Comparison of ENCODE assay signal across 16 cellular contexts in the genomic region with DNA sequence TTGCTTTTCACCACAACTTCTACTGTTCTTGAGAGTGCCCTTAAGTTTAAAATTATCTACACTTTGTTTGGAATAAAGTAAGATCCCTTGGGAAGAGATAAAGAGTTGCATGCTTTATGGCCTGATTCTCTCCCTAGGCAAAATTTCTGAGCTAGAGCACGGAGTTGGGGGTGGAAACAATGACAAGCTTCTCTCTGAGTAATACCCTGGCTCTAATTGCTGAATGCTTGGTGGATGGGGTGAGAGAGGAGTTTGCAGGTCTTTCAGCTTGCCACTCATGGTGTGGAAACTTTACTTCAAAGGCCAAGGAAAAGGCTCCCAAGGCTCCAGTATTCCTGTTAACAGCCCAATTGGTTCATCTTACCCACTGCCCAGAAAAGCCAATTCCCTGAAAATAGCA. TPM values are rescaled to one million over a fixed set of nuclear protein-coding genes. Genes with fewer than 3 reads are reported as not detected.
DNase-seq lines count a peak whose midpoint lies in the region; ATAC-seq lines count a peak whose summit lies in the region.
"Had no signal": no experiment of that assay in that cellular context is flagged by ENCODE, and none has a peak within 500 bp of the region (broad histone marks: within the 10 kb centered on the region; RNA-seq: fewer than 3 reads in every experiment).

No MANE protein-coding gene starts in this region.

- H3K4me1 Mint-ChIP-seq in CD4-positive, alpha-beta memory T cell = peaks cover 53 to 71% (median 60%) of the 10 kb centered on the region in 4 donors
- H3K4me1 Mint-ChIP-seq in activated naive CD8-positive, alpha-beta T cell (ENCODE audit: low read depth) = peaks cover 55% of the 10 kb centered on the region
- H3K4me1 Mint-ChIP-seq in memory B cell = peaks cover 42% of the 10 kb centered on the region

- POLR2A ChIA-PET in CD4-positive, alpha-beta memory T cell (lab: Charles Lee; ENCODE audit: partially characterized antibody) = interaction anchor here (0.8 to 8.0 kb wide), 11 partner anchors 8 to 111 kb away, joined by 3 to 160 read pairs (median 11); partner anchors contain the start of gene ANTXR2

- peaks cover 66% of the 10 kb centered on the region for H3K4me1 ChIP-seq in CD4-positive, alpha-beta memory T cell (ENCODE audit: insufficient read depth, low read length)
- H3K4me1 ChIP-seq: Caco-2 had no signal

- H3K27me3 Mint-ChIP-seq in CD4-positive, alpha-beta memory T cell = no peaks in the 10 kb centered on the region
- H3K27me3 Mint-ChIP-seq in activated naive CD8-positive, alpha-beta T cell = no peaks in the 10 kb centered on the region
- no peaks in the 10 kb centered on the region for H3K27me3 Mint-ChIP-seq in memory B cell

- intact Hi-C loops in CD4-positive, alpha-beta memory T cell (cut with micrococcal nuclease) = no loop called here
- intact Hi-C loops in left colon (cut with DNase I, micrococcal nuclease) = no loop called here

- peak overlapping the region; percentile 93 to 96 (median 95) for H3K27ac Mint-ChIP-seq in CD4-positive, alpha-beta memory T cell
- peak overlapping the region; percentile 97 for H3K27ac Mint-ChIP-seq in activated naive CD8-positive, alpha-beta T cell
- H3K27ac Mint-ChIP-seq in memory B cell = peak overlapping the region; percentile 95

- CTCF ChIA-PET in CD4-positive, alpha-beta memory T cell (lab: Charles Lee; ENCODE audit: partially characterized antibody) = interaction anchor here (1.2 to 8.5 kb wide), 9 partner anchors 8 to 48 kb away, joined by 3 to 123 read pairs (median 12); no protein-coding TSS in a partner anchor

- peaks cover 0 to 1% of the 10 kb centered on the region in 2 donors for H3K36me3 Mint-ChIP-seq in CD4-positive, alpha-beta memory T cell
- no peaks in the 10 kb centered on the region for H3K36me3 Mint-ChIP-seq in activated naive CD8-positive, alpha-beta T cell
- H3K36me3 Mint-ChIP-seq in memory B cell = no peaks in the 10 kb centered on the region

- H3K4me3 Mint-ChIP-seq in CD4-positive, alpha-beta memory T cell = peak overlapping the region in 5 of 8 donors; percentile 61 to 82 (median 76)
- H3K4me3 Mint-ChIP-seq in activated naive CD8-positive, alpha-beta T cell = peak overlapping the region; percentile 60
- H3K4me3 Mint-ChIP-seq in memory B cell = no peak overlapping the region

- no peaks in the 10 kb centered on the region for H3K36me3 ChIP-seq in CD4-positive, alpha-beta memory T cell (ENCODE audit: insufficient read depth, low read length)
- H3K36me3 ChIP-seq: ovary had no signal

- no peak for ATAC-seq in memory B cell (ENCODE audit: low read depth)
- ATAC-seq in left colon = no peak

- no peaks in the 10 kb centered on the region for H3K9me3 ChIP-seq in CD4-positive, alpha-beta memory T cell (ENCODE audit: control insufficient read depth in 1 of 2, low read length in 2 of 2)
- H3K9me3 ChIP-seq: Caco-2, ovary had no signal

- no peak overlapping the region for H3K4me3 ChIP-seq in CD4-positive, alpha-beta memory T cell (ENCODE audit: low read length in 2 of 2)
- H3K4me3 ChIP-seq: hepatocyte, ovary had no signal

- H3K27me3 ChIP-seq in CD4-positive, alpha-beta memory T cell (ENCODE audit: insufficient read depth, low read length) = no peaks in the 10 kb centered on the region
- H3K27me3 ChIP-seq: ovary had no signal

- peaks cover 0 to 2% (median 0%) of the 10 kb centered on the region in 8 donors for H3K9me3 Mint-ChIP-seq in CD4-positive, alpha-beta memory T cell
- no peaks in the 10 kb centered on the region for H3K9me3 Mint-ChIP-seq in activated naive CD8-positive, alpha-beta T cell (ENCODE audit: low read depth)
- no peaks in the 10 kb centered on the region for H3K9me3 Mint-ChIP-seq in memory B cell

- DNase-seq in CD4-positive, alpha-beta memory T cell = no peak
- DNase-seq in LHCN-M2 (ENCODE audit: low read depth) = peak; percentile 41
- no peak for DNase-seq in memory B cell (ENCODE audit: low spot score in 2 of 2)
- no peak for DNase-seq in NCI-H2081 treated with DMSO at 0.1 percent for 48 hours (lab: John Stamatoyannopoulos, UW)
- DNase-seq in foreskin melanocyte = no peak
- no peak for DNase-seq in left colon
- DNase-seq in GF-D8 (lab: John Stamatoyannopoulos, UW) = no peak
- DNase-seq: Caco-2, NCI-H1436 treated with DMSO at 0.1 percent for 48 hours, NCI-H526, ovary, SHP77 treated with DMSO at 0.1 percent for 48 hours, substantia nigra had no signal

- peak overlapping the region; percentile 71 for H3K27ac ChIP-seq in CD4-positive, alpha-beta memory T cell (ENCODE audit: low read depth, low read length)
- H3K27ac ChIP-seq: hepatocyte, ovary, VCaP had no signal

RNA-seq across cellular contexts. Expression of gene PRDM8, which starts 26.1 kb away (rescaled TPM):
- total RNA-seq in CD4-positive, alpha-beta memory T cell = 10 to 100 TPM; 19.8 to 23.0 TPM
- polyA plus RNA-seq in CD4-positive, alpha-beta memory T cell = 1 to 10 TPM; 2.1 to 3.4 TPM
- total RNA-seq in LHCN-M2 (2014; rRNA removed) (74.3 and 86.8 TPM in 2 replicates), left colon (1 to 10 TPM in 1 of 2 donors, under 1 TPM in 1; 0.64 to 2.3 TPM)
- 18.3 TPM for polyA plus RNA-seq in LHCN-M2 (2012)
- total RNA-seq: Caco-2 had no signal

Comparison
In these comparisons a context has a peak if more than half of its experiments do, and no peak if none do; other contexts are left out.
1. RNA of gene PRDM8, which starts 26.1 kb away (total RNA-seq): 74.3 to 86.8 TPM in LHCN-M2 and 19.8 to 23.0 TPM in CD4-positive, alpha-beta memory T cell; 0.64 to 2.3 TPM in left colon; every median in the first group is over 4 times any median in the second.
2. Peak in every context shown above with its lines, with median percentiles within 50 percentile points of each other: H3K27ac Mint-ChIP-seq.